Comparison of ENCODE assay signal across 10 cellular contexts in genomic region chr7:151694828-151695580, GRCh38.
DNase-seq lines count a peak whose midpoint lies in the region; ATAC-seq and TF ChIP-seq lines count a peak whose summit lies in the region.
"Had no signal": no experiment of that assay in that cellular context is flagged by ENCODE, and none has a peak within 500 bp of the region (broad histone marks: within the 10 kb centered on the region; RNA-seq: fewer than 3 reads in every experiment).

No MANE protein-coding gene starts in this region.

- H3K9ac ChIP-seq in PC-3 (ENCODE audit: low read length): no peak overlapping the region

- no peaks in the 10 kb centered on the region for H3K27me3 ChIP-seq in PC-3 (ENCODE audit: low read length)

- H3K4me2 ChIP-seq in PC-3 (ENCODE audit: low read length): peak overlapping the region; percentile 55

- BruUV-seq in PC-3 (replicated peaks; lab: Mats Ljungman, UMichigan): no TSS peak

- H3K4me1 ChIP-seq in PC-3 (ENCODE audit: insufficient read depth, low read length): peaks cover 28% of the 10 kb centered on the region

- H3F3A ChIP-seq in PC-3 (ENCODE audit: low read length, unreplicated experiment): no peaks in the 10 kb centered on the region

- H3K4me3 Mint-ChIP-seq in stimulated activated naive B cell treated with anti-CD40 and anti-IgM and Interleukin-4, amounts not matched to agents 10 μg/mL and 1 μg/mL and 100 μg/mL, for 72 hours: no peak overlapping the region
- H3K4me3 Mint-ChIP-seq in activated CD4-positive, alpha-beta memory T cell treated with anti-CD3 and anti-CD28 coated beads for 36 hours: no peak overlapping the region

- CTCF ChIA-PET in PC-3 (lab: Charles Lee): interaction anchor here (0.5 to 0.8 kb wide), 4 partner anchors 9 to 156 kb away, joined by 3 to 4 read pairs (median 3); no protein-coding TSS in a partner anchor
- CTCF ChIA-PET in activated CD4-positive, alpha-beta memory T cell treated with anti-CD3 and anti-CD28 coated beads for 36 hours (lab: Charles Lee): no interaction called here

- 0 out of 2 replicates have a peak overlapping the region, but pooled peaks have one; percentile 40 for H2AFZ ChIP-seq in PC-3 (ENCODE audit: low read length)

- DNase-seq in EL: peak; percentile 45
- peak; percentile 74 for DNase-seq in PC-3
- peak; percentile 68 for DNase-seq in left cardiac atrium
- DNase-seq in renal cortical epithelial cell (ENCODE audit: low read depth): peak; percentile 43
- no peak for DNase-seq in stimulated activated naive B cell treated with anti-CD40 and anti-IgM and Interleukin-4, amounts not matched to agents 10 μg/mL and 1 μg/mL and 100 μg/mL, for 72 hours
- DNase-seq in activated CD4-positive, alpha-beta memory T cell treated with anti-CD3 and anti-CD28 coated beads for 36 hours: no peak
- DNase-seq: GDM1, NCI-H1694 treated with DMSO at 0.1 percent for 48 hours had no signal

- intact Hi-C loops in PC-3 (cut with micrococcal nuclease) (loop anchor here (2.0 to 5.0 kb wide), 2 partner anchors 52 to 62 kb away; no protein-coding TSS in a partner anchor), left cardiac atrium (cut with DNase I) (loop anchor here in 1 of 2 donors (2.0 to 10.0 kb wide), 2 partner anchors 30 to 60 kb away; no protein-coding TSS in a partner anchor)
- intact Hi-C loops in activated CD4-positive, alpha-beta memory T cell treated with anti-CD3 and anti-CD28 coated beads for 36 hours (cut with micrococcal nuclease): no loop called here

- H3K79me2 ChIP-seq in PC-3 (ENCODE audit: low read length): no peaks in the 10 kb centered on the region

- H3K36me3 ChIP-seq in PC-3 (ENCODE audit: low read depth, low read length): no peaks in the 10 kb centered on the region

- H3K27me3 Mint-ChIP-seq in stimulated activated naive B cell treated with anti-CD40 and anti-IgM and Interleukin-4, amounts not matched to agents 10 μg/mL and 1 μg/mL and 100 μg/mL, for 72 hours: no peaks in the 10 kb centered on the region
- H3K27me3 Mint-ChIP-seq in activated CD4-positive, alpha-beta memory T cell treated with anti-CD3 and anti-CD28 coated beads for 36 hours: no peaks in the 10 kb centered on the region

- H3K9me3 Mint-ChIP-seq in stimulated activated naive B cell treated with anti-CD40 and anti-IgM and Interleukin-4, amounts not matched to agents 10 μg/mL and 1 μg/mL and 100 μg/mL, for 72 hours: peaks cover 4% of the 10 kb centered on the region in 2 donors
- no peaks in the 10 kb centered on the region for H3K9me3 Mint-ChIP-seq in activated CD4-positive, alpha-beta memory T cell treated with anti-CD3 and anti-CD28 coated beads for 36 hours

- H3K9me3 ChIP-seq in PC-3 (ENCODE audit: low read length): no peaks in the 10 kb centered on the region

- TF ChIP-seq CTCF in PC-3 (conservative IDR thresholded peaks at IDR 0.05; ENCODE audit: low read depth, low read length): no peak

- H3K36me3 Mint-ChIP-seq in stimulated activated naive B cell treated with anti-CD40 and anti-IgM and Interleukin-4, amounts not matched to agents 10 μg/mL and 1 μg/mL and 100 μg/mL, for 72 hours: peaks cover 5 to 7% of the 10 kb centered on the region in 2 donors
- no peaks in the 10 kb centered on the region for H3K36me3 Mint-ChIP-seq in activated CD4-positive, alpha-beta memory T cell treated with anti-CD3 and anti-CD28 coated beads for 36 hours

- peaks cover 24 to 25% of the 10 kb centered on the region in 2 donors for H3K4me1 Mint-ChIP-seq in stimulated activated naive B cell treated with anti-CD40 and anti-IgM and Interleukin-4, amounts not matched to agents 10 μg/mL and 1 μg/mL and 100 μg/mL, for 72 hours
- no peaks in the 10 kb centered on the region for H3K4me1 Mint-ChIP-seq in activated CD4-positive, alpha-beta memory T cell treated with anti-CD3 and anti-CD28 coated beads for 36 hours (ENCODE audit: low read depth)

- no peak overlapping the region for H3K27ac Mint-ChIP-seq in stimulated activated naive B cell treated with anti-CD40 and anti-IgM and Interleukin-4, amounts not matched to agents 10 μg/mL and 1 μg/mL and 100 μg/mL, for 72 hours
- no peak overlapping the region for H3K27ac Mint-ChIP-seq in activated CD4-positive, alpha-beta memory T cell treated with anti-CD3 and anti-CD28 coated beads for 36 hours

- no peaks in the 10 kb centered on the region for H4K20me1 ChIP-seq in PC-3 (ENCODE audit: low read length)

- ATAC-seq in PC-3 (peak; percentile 51), left cardiac atrium (peak; percentile 53 to 83), HG02642 (IDR thresholded peaks at IDR 0.05; ENCODE audit: poor library complexity, unreplicated experiment) (no peak), HG02763 (IDR thresholded peaks at IDR 0.05; ENCODE audit: unreplicated experiment) (no peak)
- ATAC-seq in stimulated activated naive B cell treated with anti-CD40 and anti-IgM and Interleukin-4, amounts not matched to agents 10 μg/mL and 1 μg/mL and 100 μg/mL, for 72 hours (replicated peaks): no peak

- H3K9me2 ChIP-seq in PC-3 (replicated peaks; ENCODE audit: low read length): no peaks in the 10 kb centered on the region

- POLR2A ChIA-PET in PC-3 (lab: Charles Lee; ENCODE audit: unreplicated experiment): no interaction called here
- POLR2A ChIA-PET in activated CD4-positive, alpha-beta memory T cell treated with anti-CD3 and anti-CD28 coated beads for 36 hours (lab: Charles Lee): no interaction called here

- no peak overlapping the region for H3K27ac ChIP-seq in PC-3 (ENCODE audit: low read length)

- H3K4me3 ChIP-seq in PC-3 (ENCODE audit: low read length): no peak overlapping the region

Comparison
In these comparisons a context has a peak if more than half of its experiments do, and no peak if none do; other contexts are left out.
1. DNase-seq: peak in EL (single experiment), PC-3 (single experiment), left cardiac atrium (single experiment) and renal cortical epithelial cell (single experiment); none in stimulated activated naive B cell treated with anti-CD40 and anti-IgM and Interleukin-4, amounts not matched to agents 10 μg/mL and 1 μg/mL and 100 μg/mL, for 72 hours (single experiment) and activated CD4-positive, alpha-beta memory T cell treated with anti-CD3 and anti-CD28 coated beads for 36 hours (single experiment).
2. ATAC-seq: peak in PC-3 (single experiment) and left cardiac atrium (2 of 2); none in HG02642 (single experiment), stimulated activated naive B cell treated with anti-CD40 and anti-IgM and Interleukin-4, amounts not matched to agents 10 μg/mL and 1 μg/mL and 100 μg/mL, for 72 hours (0 of 2) and HG02763 (single experiment).